ENCODE assay signal across 22 cellular contexts in genomic region chr10:44294726-44295412, GRCh38.
DNase-seq lines count a peak whose midpoint lies in the region; ATAC-seq and TF ChIP-seq lines count a peak whose summit lies in the region.
"Had no signal": no experiment of that assay in that cellular context is flagged by ENCODE, and none has a peak within 500 bp of the region (broad histone marks: within the 10 kb centered on the region; RNA-seq: fewer than 3 reads in every experiment).

No MANE protein-coding gene starts in this region.

- H3K27me3 ChIP-seq in right atrium auricular region (no peaks in the 10 kb centered on the region), fibroblast of lung (ENCODE audit: control insufficient read depth, insufficient read depth, low read length) (no peaks in the 10 kb centered on the region), gastrocnemius medialis (no peaks in the 10 kb centered on the region), vagina (no peaks in the 10 kb centered on the region)
- H3K27me3 ChIP-seq: testis had no signal

- H3K9me3 Mint-ChIP-seq in stimulated activated naive B cell treated with anti-CD40 and anti-IgM and Interleukin-4, amounts not matched to agents 10 μg/mL and 1 μg/mL and 100 μg/mL, for 72 hours = no peaks in the 10 kb centered on the region
- no peaks in the 10 kb centered on the region for H3K9me3 Mint-ChIP-seq in WTC11
- H3K9me3 Mint-ChIP-seq: activated B cell treated with CpG ODN at 0.5 μM for 24 hours had no signal

- H3K4me3 Mint-ChIP-seq in stimulated activated naive B cell treated with anti-CD40 and anti-IgM and Interleukin-4, amounts not matched to agents 10 μg/mL and 1 μg/mL and 100 μg/mL, for 72 hours = no peak overlapping the region
- no peak overlapping the region for H3K4me3 Mint-ChIP-seq in WTC11
- H3K4me3 Mint-ChIP-seq: activated B cell treated with CpG ODN at 0.5 μM for 24 hours; activated CD8-positive, alpha-beta memory T cell treated with anti-CD3 and anti-CD28 coated beads, Interleukin-2, amount 10 ng/mL, durations not matched to agents 7 days and 5 days; naive B cell; T-helper 17 cell had no signal

- no peak overlapping the region for H2AFZ ChIP-seq in fibroblast of lung (ENCODE audit: low read length)

- no peak overlapping the region for H3K9ac ChIP-seq in fibroblast of lung (ENCODE audit: insufficient read depth, low read length)

- H3K4me1 ChIP-seq in right atrium auricular region (peaks cover 0 to 16% of the 10 kb centered on the region in 2 donors), fibroblast of lung (ENCODE audit: control insufficient read depth, extremely low read depth, insufficient read depth, low read length) (peaks cover 13% of the 10 kb centered on the region), gastrocnemius medialis (no peaks in the 10 kb centered on the region), vagina (peaks cover 23% of the 10 kb centered on the region)
- H3K4me1 ChIP-seq: A549, testis had no signal

- POLR2A ChIA-PET in WTC11 (lab: Charles Lee) = no interaction called here

- H3K9me3 ChIP-seq in right atrium auricular region = no peaks in the 10 kb centered on the region
- no peaks in the 10 kb centered on the region for H3K9me3 ChIP-seq in fibroblast of lung (ENCODE audit: control insufficient read depth, insufficient read depth, low read depth, low read length)
- no peaks in the 10 kb centered on the region for H3K9me3 ChIP-seq in gastrocnemius medialis
- H3K9me3 ChIP-seq in vagina = no peaks in the 10 kb centered on the region
- H3K9me3 ChIP-seq: A549, left lung, testis had no signal

- no peaks in the 10 kb centered on the region for H3K36me3 Mint-ChIP-seq in stimulated activated naive B cell treated with anti-CD40 and anti-IgM and Interleukin-4, amounts not matched to agents 10 μg/mL and 1 μg/mL and 100 μg/mL, for 72 hours
- no peaks in the 10 kb centered on the region for H3K36me3 Mint-ChIP-seq in WTC11
- H3K36me3 Mint-ChIP-seq: activated CD8-positive, alpha-beta memory T cell treated with anti-CD3 and anti-CD28 coated beads, Interleukin-2, amount 10 ng/mL, durations not matched to agents 7 days and 5 days; naive B cell had no signal

- H3K27ac ChIP-seq in right atrium auricular region (peak overlapping the region; percentile 82 to 88), fibroblast of lung (ENCODE audit: insufficient read depth, low read length) (peak overlapping the region; percentile 92), gastrocnemius medialis (peak overlapping the region; percentile 68 to 76 (median 74)), vagina (peak overlapping the region; percentile 83)
- H3K27ac ChIP-seq: A549, C4-2B, HL-60, testis had no signal

- CTCF ChIA-PET in WTC11 (lab: Charles Lee) = no interaction called here

- no peak for TF ChIP-seq POLR2A in gastrocnemius medialis (IDR thresholded peaks at IDR 0.05)
- no peak for TF ChIP-seq POLR2A in vagina (IDR thresholded peaks at IDR 0.05)

- no peaks in the 10 kb centered on the region for H4K20me1 ChIP-seq in fibroblast of lung (ENCODE audit: control insufficient read depth, extremely low read depth, insufficient read depth, low read length)

- H3K4me1 Mint-ChIP-seq in stimulated activated naive B cell treated with anti-CD40 and anti-IgM and Interleukin-4, amounts not matched to agents 10 μg/mL and 1 μg/mL and 100 μg/mL, for 72 hours = peaks cover 0 to 1% of the 10 kb centered on the region in 2 donors
- peaks cover 26% of the 10 kb centered on the region for H3K4me1 Mint-ChIP-seq in WTC11
- H3K4me1 Mint-ChIP-seq: activated B cell treated with CpG ODN at 0.5 μM for 24 hours; activated CD8-positive, alpha-beta memory T cell treated with anti-CD3 and anti-CD28 coated beads, Interleukin-2, amount 10 ng/mL, durations not matched to agents 7 days and 5 days; naive B cell; T-helper 17 cell had no signal

- H3K4me2 ChIP-seq in fibroblast of lung (ENCODE audit: extremely low read depth, insufficient read depth, low read length) = no peak overlapping the region
- H3K4me2 ChIP-seq: A549 had no signal

- intact Hi-C loops in cardiac septum (cut with DNase I) (loop anchor here (10.0 kb wide), 1 partner anchor 470 kb away; no protein-coding TSS in a partner anchor), gastrocnemius medialis (cut with DNase I; ENCODE audit: low total_unique reads) (no loop called here), vagina (cut with DNase I) (no loop called here)

- in situ Hi-C loops in gastrocnemius medialis (cut with MboI; ENCODE audit: low sequenced_read_pairs in 4 of 4) = no loop called here

- TF ChIP-seq CTCF in right atrium auricular region (IDR thresholded peaks at IDR 0.05) (no peak), fibroblast of lung (conservative IDR thresholded peaks at IDR 0.05 in 1 of 2, IDR thresholded peaks at IDR 0.05 in 1 of 2; ENCODE audit: low read depth in 1 of 2, low read length in 2 of 2) (no peak), gastrocnemius medialis (IDR thresholded peaks at IDR 0.05 in 4 of 5, conservative IDR thresholded peaks at IDR 0.05 in 1 of 5) (no peak), vagina (IDR thresholded peaks at IDR 0.05) (no peak), WTC11 (IDR thresholded peaks at IDR 0.05) (no peak)

- H3K4me3 ChIP-seq in right atrium auricular region (no peak overlapping the region), fibroblast of lung (replicated peaks in 1 of 4; ENCODE audit: control extremely low read depth in 1 of 4, insufficient read depth in 1 of 4, low read depth in 3 of 4, low read length in 4 of 4) (no peak overlapping the region), gastrocnemius medialis (no peak overlapping the region), vagina (no peak overlapping the region)
- H3K4me3 ChIP-seq: A549, left lung, testis had no signal

- ATAC-seq in gastrocnemius medialis (no peak), WTC11 (no peak)
- ATAC-seq in stimulated activated naive B cell treated with anti-CD40 and anti-IgM and Interleukin-4, amounts not matched to agents 10 μg/mL and 1 μg/mL and 100 μg/mL, for 72 hours (replicated peaks) = no peak
- ATAC-seq: A549; activated CD8-positive, alpha-beta memory T cell treated with anti-CD3 and anti-CD28 coated beads, Interleukin-2, amount 10 ng/mL, durations not matched to agents 7 days and 5 days; T-helper 17 cell had no signal

- DNase-seq in right atrium auricular region (ENCODE audit: low spot score) (no peak), cardiac septum (ENCODE audit: low spot score) (no peak), fibroblast of lung (ENCODE audit: low read depth in 2 of 2) (no peak), gastrocnemius medialis (no peak), vagina (ENCODE audit: extremely low spot score in 2 of 2) (no peak), WTC11 (ENCODE audit: low spot score) (no peak)
- DNase-seq in stimulated activated naive B cell treated with anti-CD40 and anti-IgM and Interleukin-4, amounts not matched to agents 10 μg/mL and 1 μg/mL and 100 μg/mL, for 72 hours = no peak
- DNase-seq in activated CD4-positive, alpha-beta T cell treated with anti-CD3 and anti-CD28 coated beads, Interleukin-2, amount 50 U/mL, for 4 hours = no peak
- DNase-seq: activated B cell treated with CpG ODN at 0.5 μM for 24 hours; activated CD8-positive, alpha-beta memory T cell treated with anti-CD3 and anti-CD28 coated beads, Interleukin-2, amount 10 ng/mL, durations not matched to agents 7 days and 5 days; DMS153; KG1; naive B cell; NCI-H2081; NCI-H510A treated with DMSO at 0.1 percent for 48 hours; SHP77 treated with DMSO at 0.1 percent for 48 hours; T-helper 17 cell; testis had no signal

- H3K36me3 ChIP-seq in right atrium auricular region (no peaks in the 10 kb centered on the region), fibroblast of lung (ENCODE audit: control insufficient read depth, insufficient read depth, low read length) (no peaks in the 10 kb centered on the region), gastrocnemius medialis (no peaks in the 10 kb centered on the region), vagina (no peaks in the 10 kb centered on the region)
- H3K36me3 ChIP-seq: left lung had no signal

- H3K27ac Mint-ChIP-seq in stimulated activated naive B cell treated with anti-CD40 and anti-IgM and Interleukin-4, amounts not matched to agents 10 μg/mL and 1 μg/mL and 100 μg/mL, for 72 hours = no peak overlapping the region
- no peak overlapping the region for H3K27ac Mint-ChIP-seq in WTC11
- H3K27ac Mint-ChIP-seq: activated B cell treated with CpG ODN at 0.5 μM for 24 hours; activated CD8-positive, alpha-beta memory T cell treated with anti-CD3 and anti-CD28 coated beads, Interleukin-2, amount 10 ng/mL, durations not matched to agents 7 days and 5 days; naive B cell; T-helper 17 cell had no signal

- H3K27me3 Mint-ChIP-seq in stimulated activated naive B cell treated with anti-CD40 and anti-IgM and Interleukin-4, amounts not matched to agents 10 μg/mL and 1 μg/mL and 100 μg/mL, for 72 hours = peaks cover 6 to 18% of the 10 kb centered on the region in 2 donors
- H3K27me3 Mint-ChIP-seq in WTC11 (ENCODE audit: low read depth) = peaks cover 5% of the 10 kb centered on the region

- no peaks in the 10 kb centered on the region for H3K79me2 ChIP-seq in fibroblast of lung (ENCODE audit: control insufficient read depth, insufficient read depth, low read length)

TF ChIP-seq in WTC11, 78 proteins besides CTCF, POLR2A, EP300 and RAD21:
- TF ChIP-seq MAX (CRISPR knock-in tag; IDR thresholded peaks at IDR 0.05) = no peak
